34 cellular contexts compared by ENCODE assay signal in the genomic region with DNA sequence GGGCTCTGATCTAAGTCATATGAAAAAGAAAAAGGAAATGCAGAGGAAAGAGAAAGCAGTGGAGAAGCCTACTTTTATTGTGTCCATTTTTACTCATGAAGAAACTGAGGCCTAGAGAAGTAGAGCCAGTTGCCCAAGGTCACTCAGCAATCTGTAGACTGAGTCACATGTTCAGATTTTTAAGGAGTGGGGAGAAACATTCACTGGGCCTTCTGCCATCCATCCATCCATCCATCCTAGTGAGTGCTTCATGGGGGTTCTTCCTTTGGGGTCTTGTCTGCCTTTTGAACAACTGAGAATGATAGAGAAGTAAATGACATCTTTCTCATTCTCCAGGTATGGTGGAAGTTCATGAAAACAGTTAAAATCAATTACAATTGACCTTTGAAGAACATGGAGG.
"Had no signal": no experiment of that assay in that cellular context is flagged by ENCODE, and none has a peak within 500 bp of the region (broad histone marks: within the 10 kb centered on the region; RNA-seq: fewer than 3 reads in every experiment).

No MANE protein-coding gene starts in this region.

- H3K9me3 ChIP-seq: MG63 had no signal

- H3K27me3 ChIP-seq: MG63 had no signal

- H3K27ac ChIP-seq: KMS-11 had no signal

- DNase-seq: Karpas-422, Kasumi-1, MG63, MM.1S, MV-4-11, NCI-H1048, NCI-H1092, NCI-H1092 treated with DMSO at 0.1 percent for 48 hours, NCI-H1105, NCI-H1105 treated with DMSO at 0.1 percent for 48 hours, NCI-H1417, NCI-H1417 treated with DMSO at 0.1 percent for 48 hours, NCI-H1436, NCI-H1436 treated with DMSO at 0.1 percent for 48 hours, NCI-H146, NCI-H1694, NCI-H1694 treated with DMSO at 0.1 percent for 48 hours, NCI-H187, NCI-H187 treated with DMSO at 0.1 percent for 48 hours, NCI-H1930, NCI-H2029, NCI-H2029 treated with DMSO at 0.1 percent for 48 hours, NCI-H2081, NCI-H2081 treated with DMSO at 0.1 percent for 48 hours, NCI-H2107, NCI-H2171, NCI-H2171 treated with DMSO at 0.1 percent for 48 hours, NCI-H2227 treated with DMSO at 0.1 percent for 48 hours, NCI-H226, NCI-H345, NCI-H446, NCI-H446 treated with DMSO at 0.1 percent for 48 hours, NCI-H510A had no signal

- H3K4me3 ChIP-seq: MG63 had no signal

- H3K36me3 ChIP-seq: MG63 had no signal
